Comparison of ENCODE assay signal across 1 cellular context in the genomic region with DNA sequence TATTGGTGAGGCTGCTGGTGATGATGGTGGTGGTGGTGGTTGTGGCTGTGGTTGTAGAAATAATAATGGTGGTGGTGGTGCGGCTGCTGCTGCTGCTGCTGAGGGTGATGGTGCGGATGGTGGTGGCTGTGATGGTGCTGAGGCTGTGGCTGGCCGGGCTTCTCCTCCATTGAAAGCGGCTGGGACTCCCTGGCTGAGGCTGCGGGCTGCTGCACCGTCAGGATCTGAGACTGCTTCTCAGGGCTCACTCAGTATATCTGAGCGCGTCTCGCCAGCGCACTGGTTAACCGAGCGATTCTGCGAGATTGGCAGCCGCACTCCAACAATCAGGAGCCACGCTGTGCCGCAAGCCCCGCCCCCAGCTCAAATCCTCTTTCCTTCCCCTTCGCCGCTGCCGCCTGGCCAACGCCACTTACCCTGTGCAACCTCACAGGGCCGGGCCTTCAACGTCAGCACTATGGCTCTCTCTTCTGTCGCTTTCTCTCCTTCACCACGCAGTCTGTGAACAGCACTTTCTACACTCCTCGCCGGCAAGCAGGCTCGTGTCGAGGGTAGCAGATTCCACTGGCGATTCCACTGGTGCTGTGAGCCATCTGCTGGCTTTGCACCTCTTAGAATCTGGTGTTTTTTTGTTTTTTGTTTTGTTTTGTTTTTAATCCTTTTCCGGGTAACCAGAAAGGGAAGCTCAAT.
A peak's percentile ranks its signal among the peaks of the same experiment; 100 is the strongest.
TF ChIP-seq lines count a peak whose summit lies in the region.

A gene with protein sequence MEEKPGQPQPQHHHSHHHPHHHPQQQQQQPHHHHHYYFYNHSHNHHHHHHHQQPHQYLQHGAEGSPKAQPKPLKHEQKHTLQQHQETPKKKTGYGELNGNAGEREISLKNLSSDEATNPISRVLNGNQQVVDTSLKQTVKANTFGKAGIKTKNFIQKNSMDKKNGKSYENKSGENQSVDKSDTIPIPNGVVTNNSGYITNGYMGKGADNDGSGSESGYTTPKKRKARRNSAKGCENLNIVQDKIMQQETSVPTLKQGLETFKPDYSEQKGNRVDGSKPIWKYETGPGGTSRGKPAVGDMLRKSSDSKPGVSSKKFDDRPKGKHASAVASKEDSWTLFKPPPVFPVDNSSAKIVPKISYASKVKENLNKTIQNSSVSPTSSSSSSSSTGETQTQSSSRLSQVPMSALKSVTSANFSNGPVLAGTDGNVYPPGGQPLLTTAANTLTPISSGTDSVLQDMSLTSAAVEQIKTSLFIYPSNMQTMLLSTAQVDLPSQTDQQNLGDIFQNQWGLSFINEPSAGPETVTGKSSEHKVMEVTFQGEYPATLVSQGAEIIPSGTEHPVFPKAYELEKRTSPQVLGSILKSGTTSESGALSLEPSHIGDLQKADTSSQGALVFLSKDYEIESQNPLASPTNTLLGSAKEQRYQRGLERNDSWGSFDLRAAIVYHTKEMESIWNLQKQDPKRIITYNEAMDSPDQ (minus strand): TSS at position 259 of the 690 bp plus-strand sequence. CDS start 89 bp downstream, at position 170.

TF ChIP-seq in HEK293, 187 proteins besides CTCF, POLR2A, EP300 and RAD21 (continued from another document and continues in another):
- TF ChIP-seq, protein P1, sequence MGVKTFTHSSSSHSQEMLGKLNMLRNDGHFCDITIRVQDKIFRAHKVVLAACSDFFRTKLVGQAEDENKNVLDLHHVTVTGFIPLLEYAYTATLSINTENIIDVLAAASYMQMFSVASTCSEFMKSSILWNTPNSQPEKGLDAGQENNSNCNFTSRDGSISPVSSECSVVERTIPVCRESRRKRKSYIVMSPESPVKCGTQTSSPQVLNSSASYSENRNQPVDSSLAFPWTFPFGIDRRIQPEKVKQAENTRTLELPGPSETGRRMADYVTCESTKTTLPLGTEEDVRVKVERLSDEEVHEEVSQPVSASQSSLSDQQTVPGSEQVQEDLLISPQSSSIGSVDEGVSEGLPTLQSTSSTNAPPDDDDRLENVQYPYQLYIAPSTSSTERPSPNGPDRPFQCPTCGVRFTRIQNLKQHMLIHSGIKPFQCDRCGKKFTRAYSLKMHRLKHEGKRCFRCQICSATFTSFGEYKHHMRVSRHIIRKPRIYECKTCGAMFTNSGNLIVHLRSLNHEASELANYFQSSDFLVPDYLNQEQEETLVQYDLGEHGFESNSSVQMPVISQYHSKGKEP (tag by site-specific recombination; IDR thresholded peaks at IDR 0.05) = no peak
- no peak for TF ChIP-seq ZNF521 (tag by site-specific recombination; IDR thresholded peaks at IDR 0.05)
- TF ChIP-seq, protein P2, sequence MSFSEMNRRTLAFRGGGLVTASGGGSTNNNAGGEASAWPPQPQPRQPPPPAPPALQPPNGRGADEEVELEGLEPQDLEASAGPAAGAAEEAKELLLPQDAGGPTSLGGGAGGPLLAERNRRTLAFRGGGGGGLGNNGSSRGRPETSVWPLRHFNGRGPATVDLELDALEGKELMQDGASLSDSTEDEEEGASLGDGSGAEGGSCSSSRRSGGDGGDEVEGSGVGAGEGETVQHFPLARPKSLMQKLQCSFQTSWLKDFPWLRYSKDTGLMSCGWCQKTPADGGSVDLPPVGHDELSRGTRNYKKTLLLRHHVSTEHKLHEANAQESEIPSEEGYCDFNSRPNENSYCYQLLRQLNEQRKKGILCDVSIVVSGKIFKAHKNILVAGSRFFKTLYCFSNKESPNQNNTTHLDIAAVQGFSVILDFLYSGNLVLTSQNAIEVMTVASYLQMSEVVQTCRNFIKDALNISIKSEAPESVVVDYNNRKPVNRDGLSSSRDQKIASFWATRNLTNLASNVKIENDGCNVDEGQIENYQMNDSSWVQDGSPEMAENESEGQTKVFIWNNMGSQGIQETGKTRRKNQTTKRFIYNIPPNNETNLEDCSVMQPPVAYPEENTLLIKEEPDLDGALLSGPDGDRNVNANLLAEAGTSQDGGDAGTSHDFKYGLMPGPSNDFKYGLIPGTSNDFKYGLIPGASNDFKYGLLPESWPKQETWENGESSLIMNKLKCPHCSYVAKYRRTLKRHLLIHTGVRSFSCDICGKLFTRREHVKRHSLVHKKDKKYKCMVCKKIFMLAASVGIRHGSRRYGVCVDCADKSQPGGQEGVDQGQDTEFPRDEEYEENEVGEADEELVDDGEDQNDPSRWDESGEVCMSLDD (tag by site-specific recombination; IDR thresholded peaks at IDR 0.05) = no peak
- TF ChIP-seq KLF7 (tag by site-specific recombination; IDR thresholded peaks at IDR 0.05; ENCODE audit: borderline replicate concordance) = peak; percentile 70; the same call in 1 of the 2 replicates
- peak; percentile 59; the same call in 1 of the 2 replicates for TF ChIP-seq GLIS1 (tag by site-specific recombination; IDR thresholded peaks at IDR 0.05)
- TF ChIP-seq IKZF3 (tag by site-specific recombination; IDR thresholded peaks at IDR 0.05) = no peak
- TF ChIP-seq, protein P3, sequence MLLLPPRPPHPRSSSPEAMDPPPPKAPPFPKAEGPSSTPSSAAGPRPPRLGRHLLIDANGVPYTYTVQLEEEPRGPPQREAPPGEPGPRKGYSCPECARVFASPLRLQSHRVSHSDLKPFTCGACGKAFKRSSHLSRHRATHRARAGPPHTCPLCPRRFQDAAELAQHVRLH (tag by site-specific recombination; IDR thresholded peaks at IDR 0.05) = peak; percentile 97
- TF ChIP-seq, protein P4, sequence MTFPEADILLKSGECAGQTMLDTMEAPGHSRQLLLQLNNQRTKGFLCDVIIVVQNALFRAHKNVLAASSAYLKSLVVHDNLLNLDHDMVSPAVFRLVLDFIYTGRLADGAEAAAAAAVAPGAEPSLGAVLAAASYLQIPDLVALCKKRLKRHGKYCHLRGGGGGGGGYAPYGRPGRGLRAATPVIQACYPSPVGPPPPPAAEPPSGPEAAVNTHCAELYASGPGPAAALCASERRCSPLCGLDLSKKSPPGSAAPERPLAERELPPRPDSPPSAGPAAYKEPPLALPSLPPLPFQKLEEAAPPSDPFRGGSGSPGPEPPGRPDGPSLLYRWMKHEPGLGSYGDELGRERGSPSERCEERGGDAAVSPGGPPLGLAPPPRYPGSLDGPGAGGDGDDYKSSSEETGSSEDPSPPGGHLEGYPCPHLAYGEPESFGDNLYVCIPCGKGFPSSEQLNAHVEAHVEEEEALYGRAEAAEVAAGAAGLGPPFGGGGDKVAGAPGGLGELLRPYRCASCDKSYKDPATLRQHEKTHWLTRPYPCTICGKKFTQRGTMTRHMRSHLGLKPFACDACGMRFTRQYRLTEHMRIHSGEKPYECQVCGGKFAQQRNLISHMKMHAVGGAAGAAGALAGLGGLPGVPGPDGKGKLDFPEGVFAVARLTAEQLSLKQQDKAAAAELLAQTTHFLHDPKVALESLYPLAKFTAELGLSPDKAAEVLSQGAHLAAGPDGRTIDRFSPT (tag by site-specific recombination; IDR thresholded peaks at IDR 0.05) = 0 out of 2 replicates have a peak, but pooled peaks have one; percentile 38
- no peak for TF ChIP-seq ZNF791 (tag by site-specific recombination; IDR thresholded peaks at IDR 0.05)
- no peak for TF ChIP-seq ZNF266 (tag by site-specific recombination; IDR thresholded peaks at IDR 0.05; ENCODE audit: low read depth)
- TF ChIP-seq, protein P5, sequence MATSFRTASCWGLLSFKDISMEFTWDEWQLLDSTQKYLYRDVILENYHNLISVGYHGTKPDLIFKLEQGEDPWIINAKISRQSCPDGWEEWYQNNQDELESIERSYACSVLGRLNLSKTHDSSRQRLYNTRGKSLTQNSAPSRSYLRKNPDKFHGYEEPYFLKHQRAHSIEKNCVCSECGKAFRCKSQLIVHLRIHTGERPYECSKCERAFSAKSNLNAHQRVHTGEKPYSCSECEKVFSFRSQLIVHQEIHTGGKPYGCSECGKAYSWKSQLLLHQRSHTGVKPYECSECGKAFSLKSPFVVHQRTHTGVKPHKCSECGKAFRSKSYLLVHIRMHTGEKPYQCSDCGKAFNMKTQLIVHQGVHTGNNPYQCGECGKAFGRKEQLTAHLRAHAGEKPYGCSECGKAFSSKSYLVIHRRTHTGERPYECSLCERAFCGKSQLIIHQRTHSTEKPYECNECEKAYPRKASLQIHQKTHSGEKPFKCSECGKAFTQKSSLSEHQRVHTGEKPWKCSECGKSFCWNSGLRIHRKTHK (tag by site-specific recombination; IDR thresholded peaks at IDR 0.05) = no peak
- TF ChIP-seq ZNF624 (tag by site-specific recombination; IDR thresholded peaks at IDR 0.05) = peak; percentile 95
- TF ChIP-seq ZXDB (tag by site-specific recombination; IDR thresholded peaks at IDR 0.05) = 0 out of 2 replicates have a peak, but pooled peaks have one; percentile 57
- TF ChIP-seq GLI2 (tag by site-specific recombination; IDR thresholded peaks at IDR 0.05; ENCODE audit: borderline replicate concordance, low read depth) = no peak
- TF ChIP-seq, protein P6, sequence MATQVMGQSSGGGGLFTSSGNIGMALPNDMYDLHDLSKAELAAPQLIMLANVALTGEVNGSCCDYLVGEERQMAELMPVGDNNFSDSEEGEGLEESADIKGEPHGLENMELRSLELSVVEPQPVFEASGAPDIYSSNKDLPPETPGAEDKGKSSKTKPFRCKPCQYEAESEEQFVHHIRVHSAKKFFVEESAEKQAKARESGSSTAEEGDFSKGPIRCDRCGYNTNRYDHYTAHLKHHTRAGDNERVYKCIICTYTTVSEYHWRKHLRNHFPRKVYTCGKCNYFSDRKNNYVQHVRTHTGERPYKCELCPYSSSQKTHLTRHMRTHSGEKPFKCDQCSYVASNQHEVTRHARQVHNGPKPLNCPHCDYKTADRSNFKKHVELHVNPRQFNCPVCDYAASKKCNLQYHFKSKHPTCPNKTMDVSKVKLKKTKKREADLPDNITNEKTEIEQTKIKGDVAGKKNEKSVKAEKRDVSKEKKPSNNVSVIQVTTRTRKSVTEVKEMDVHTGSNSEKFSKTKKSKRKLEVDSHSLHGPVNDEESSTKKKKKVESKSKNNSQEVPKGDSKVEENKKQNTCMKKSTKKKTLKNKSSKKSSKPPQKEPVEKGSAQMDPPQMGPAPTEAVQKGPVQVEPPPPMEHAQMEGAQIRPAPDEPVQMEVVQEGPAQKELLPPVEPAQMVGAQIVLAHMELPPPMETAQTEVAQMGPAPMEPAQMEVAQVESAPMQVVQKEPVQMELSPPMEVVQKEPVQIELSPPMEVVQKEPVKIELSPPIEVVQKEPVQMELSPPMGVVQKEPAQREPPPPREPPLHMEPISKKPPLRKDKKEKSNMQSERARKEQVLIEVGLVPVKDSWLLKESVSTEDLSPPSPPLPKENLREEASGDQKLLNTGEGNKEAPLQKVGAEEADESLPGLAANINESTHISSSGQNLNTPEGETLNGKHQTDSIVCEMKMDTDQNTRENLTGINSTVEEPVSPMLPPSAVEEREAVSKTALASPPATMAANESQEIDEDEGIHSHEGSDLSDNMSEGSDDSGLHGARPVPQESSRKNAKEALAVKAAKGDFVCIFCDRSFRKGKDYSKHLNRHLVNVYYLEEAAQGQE (tag by site-specific recombination; IDR thresholded peaks at IDR 0.05) = peak; percentile 71; the same call in 1 of the 2 replicates
- TF ChIP-seq ZNF513 (tag by site-specific recombination; IDR thresholded peaks at IDR 0.05) = no peak
- TF ChIP-seq, protein P7, sequence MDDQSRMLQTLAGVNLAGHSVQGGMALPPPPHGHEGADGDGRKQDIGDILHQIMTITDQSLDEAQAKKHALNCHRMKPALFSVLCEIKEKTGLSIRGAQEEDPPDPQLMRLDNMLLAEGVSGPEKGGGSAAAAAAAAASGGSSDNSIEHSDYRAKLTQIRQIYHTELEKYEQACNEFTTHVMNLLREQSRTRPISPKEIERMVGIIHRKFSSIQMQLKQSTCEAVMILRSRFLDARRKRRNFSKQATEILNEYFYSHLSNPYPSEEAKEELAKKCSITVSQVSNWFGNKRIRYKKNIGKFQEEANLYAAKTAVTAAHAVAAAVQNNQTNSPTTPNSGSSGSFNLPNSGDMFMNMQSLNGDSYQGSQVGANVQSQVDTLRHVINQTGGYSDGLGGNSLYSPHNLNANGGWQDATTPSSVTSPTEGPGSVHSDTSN (CRISPR knock-in tag; IDR thresholded peaks at IDR 0.05) = peak; percentile 99
- TF ChIP-seq ZNF571 (tag by site-specific recombination; IDR thresholded peaks at IDR 0.05) = no peak
- TF ChIP-seq ZSCAN23 (tag by site-specific recombination; IDR thresholded peaks at IDR 0.05) = peak; percentile 94
- no peak for TF ChIP-seq ZNF777 (tag by site-specific recombination; IDR thresholded peaks at IDR 0.05; ENCODE audit: borderline replicate concordance)
- TF ChIP-seq ZNF114 (tag by site-specific recombination; IDR thresholded peaks at IDR 0.05) = no peak
- no peak for TF ChIP-seq ZNF184 (tag by site-specific recombination; IDR thresholded peaks at IDR 0.05)
- no peak for TF ChIP-seq ZNF561 (tag by site-specific recombination; IDR thresholded peaks at IDR 0.05; ENCODE audit: borderline replicate concordance)
- TF ChIP-seq ZNF776 (tag by site-specific recombination; IDR thresholded peaks at IDR 0.05; ENCODE audit: borderline replicate concordance) = no peak; the same call in 1 of the 2 replicates
- TF ChIP-seq ZBTB21 (tag by site-specific recombination; IDR thresholded peaks at IDR 0.05) = peak; percentile 85
- no peak for TF ChIP-seq ZNF214 (tag by site-specific recombination; IDR thresholded peaks at IDR 0.05; ENCODE audit: borderline replicate concordance)
- peak; percentile 49; the same call in 1 of the 2 replicates for TF ChIP-seq MYNN (tag by site-specific recombination; IDR thresholded peaks at IDR 0.05; ENCODE audit: borderline replicate concordance)
- no peak for TF ChIP-seq ZNF514 (tag by site-specific recombination; IDR thresholded peaks at IDR 0.05)
- peak; percentile 41; the same call in 1 of the 2 replicates for TF ChIP-seq WT1 (tag by site-specific recombination; IDR thresholded peaks at IDR 0.05)
- TF ChIP-seq, protein P8, sequence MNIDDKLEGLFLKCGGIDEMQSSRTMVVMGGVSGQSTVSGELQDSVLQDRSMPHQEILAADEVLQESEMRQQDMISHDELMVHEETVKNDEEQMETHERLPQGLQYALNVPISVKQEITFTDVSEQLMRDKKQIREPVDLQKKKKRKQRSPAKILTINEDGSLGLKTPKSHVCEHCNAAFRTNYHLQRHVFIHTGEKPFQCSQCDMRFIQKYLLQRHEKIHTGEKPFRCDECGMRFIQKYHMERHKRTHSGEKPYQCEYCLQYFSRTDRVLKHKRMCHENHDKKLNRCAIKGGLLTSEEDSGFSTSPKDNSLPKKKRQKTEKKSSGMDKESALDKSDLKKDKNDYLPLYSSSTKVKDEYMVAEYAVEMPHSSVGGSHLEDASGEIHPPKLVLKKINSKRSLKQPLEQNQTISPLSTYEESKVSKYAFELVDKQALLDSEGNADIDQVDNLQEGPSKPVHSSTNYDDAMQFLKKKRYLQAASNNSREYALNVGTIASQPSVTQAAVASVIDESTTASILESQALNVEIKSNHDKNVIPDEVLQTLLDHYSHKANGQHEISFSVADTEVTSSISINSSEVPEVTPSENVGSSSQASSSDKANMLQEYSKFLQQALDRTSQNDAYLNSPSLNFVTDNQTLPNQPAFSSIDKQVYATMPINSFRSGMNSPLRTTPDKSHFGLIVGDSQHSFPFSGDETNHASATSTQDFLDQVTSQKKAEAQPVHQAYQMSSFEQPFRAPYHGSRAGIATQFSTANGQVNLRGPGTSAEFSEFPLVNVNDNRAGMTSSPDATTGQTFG (tag by site-specific recombination; IDR thresholded peaks at IDR 0.05; ENCODE audit: borderline replicate concordance) = no peak
- no peak for TF ChIP-seq HOXA7 (CRISPR knock-in tag; IDR thresholded peaks at IDR 0.05; ENCODE audit: borderline replicate concordance)
- TF ChIP-seq ZNF629 (tag by site-specific recombination; IDR thresholded peaks at IDR 0.05) = peak; percentile 93
- TF ChIP-seq ZNF76 (tag by site-specific recombination; IDR thresholded peaks at IDR 0.05; ENCODE audit: borderline replicate concordance, low read depth) = peak; percentile 61
